In the genomic region with DNA sequence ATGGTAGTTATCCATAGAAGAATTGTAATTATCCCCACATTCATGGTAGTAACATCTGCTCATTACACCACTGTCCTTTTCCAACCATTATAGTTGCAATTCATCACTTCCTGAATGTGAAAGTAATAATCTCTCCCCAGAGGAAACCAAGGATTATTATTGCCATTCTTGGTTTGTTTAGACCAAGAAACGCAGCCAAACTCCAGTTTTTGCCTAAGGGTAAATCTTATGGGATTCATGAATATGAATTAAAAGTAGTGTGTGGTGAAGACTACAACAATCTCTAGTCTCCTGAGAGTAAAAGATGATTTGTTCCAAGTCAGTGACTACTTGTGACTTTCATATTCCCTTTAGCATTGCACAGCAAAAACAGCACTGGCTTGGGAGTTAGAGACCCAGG, we compare ENCODE assay signal across 15 cellular contexts.
A peak's percentile ranks its signal among the peaks of the same experiment; 100 is the strongest.
DNase-seq lines count a peak whose midpoint lies in the region; ATAC-seq and TF ChIP-seq lines count a peak whose summit lies in the region.
"Had no signal": no experiment of that assay in that cellular context is flagged by ENCODE, and none has a peak within 500 bp of the region (broad histone marks: within the 10 kb centered on the region; RNA-seq: fewer than 3 reads in every experiment).

No MANE protein-coding gene starts in this region.

- H3K4me3 ChIP-seq in ACC112 (ENCODE audit: low read depth, low read length), result peak overlapping the region; percentile 11; the same call in 1 of the 2 replicates
- no peak overlapping the region for H3K4me3 ChIP-seq in RWPE2 (ENCODE audit: severe bottlenecking)
- H3K4me3 ChIP-seq: GM23338, mucosa of descending colon, Peyer's patch, thoracic aorta had no signal

- no peaks in the 10 kb centered on the region for H3K9me3 ChIP-seq in RWPE2 (ENCODE audit: severe bottlenecking)
- H3K9me3 ChIP-seq: mucosa of descending colon, Peyer's patch, thoracic aorta had no signal

- DNase-seq in GM04503 (ENCODE audit: low read depth) (peak; percentile 77), RWPE2 (ENCODE audit: low spot score) (no peak), foreskin melanocyte (peak; percentile 85), HuH-7 (ENCODE audit: low spot score) (no peak), NCI-H1105 (lab: John Stamatoyannopoulos, UW) (no peak)
- DNase-seq: activated CD4-positive, alpha-beta T cell treated with anti-CD3 and anti-CD28 coated beads for 36 hours; CD4-positive, alpha-beta memory T cell; dermis blood vessel endothelial cell; mucosa of descending colon; Peyer's patch had no signal

- no peak for TF ChIP-seq CTCF in RWPE2 (IDR thresholded peaks at IDR 0.05; ENCODE audit: poor library complexity, severe bottlenecking)

- no peaks in the 10 kb centered on the region for H3K79me2 ChIP-seq in ACC112 (ENCODE audit: control insufficient read depth, insufficient read depth, low read length, unreplicated experiment)

- H3K27me3 ChIP-seq in ACC112 (ENCODE audit: insufficient read depth, low read length), result no peaks in the 10 kb centered on the region
- no peaks in the 10 kb centered on the region for H3K27me3 ChIP-seq in RWPE2 (ENCODE audit: insufficient read depth, poor library complexity, severe bottlenecking)
- H3K27me3 ChIP-seq: Peyer's patch had no signal

- peaks cover 56% of the 10 kb centered on the region for H3K4me1 ChIP-seq in ACC112 (ENCODE audit: control insufficient read depth, insufficient read depth, low read length, unreplicated experiment)
- peaks cover 39% of the 10 kb centered on the region for H3K4me1 ChIP-seq in RWPE2 (ENCODE audit: insufficient read depth, poor library complexity, severe bottlenecking)
- H3K4me1 ChIP-seq: Peyer's patch had no signal

- H2AFZ ChIP-seq in ACC112 (ENCODE audit: low read length, unreplicated experiment), result peak overlapping the region; percentile 21
- H2AFZ ChIP-seq: GM23338 had no signal

- peak overlapping the region; percentile 53 for H3K27ac ChIP-seq in ACC112 (ENCODE audit: low read depth, low read length)
- peak overlapping the region; percentile 99 for H3K27ac ChIP-seq in RWPE2 (ENCODE audit: poor library complexity, severe bottlenecking)
- H3K27ac ChIP-seq: Peyer's patch, thoracic aorta had no signal

- ATAC-seq in RWPE2 (ENCODE audit: low read depth) (no peak), GM18909 (IDR thresholded peaks at IDR 0.05; ENCODE audit: poor library complexity, unreplicated experiment) (no peak), HG03378 (IDR thresholded peaks at IDR 0.05; ENCODE audit: unreplicated experiment) (no peak)
- ATAC-seq: activated CD4-positive, alpha-beta T cell treated with anti-CD3 and anti-CD28 coated beads for 36 hours; GM23338; mucosa of descending colon had no signal

- H3K36me3 ChIP-seq in ACC112 (ENCODE audit: insufficient read depth, low read length), result 0 out of 2 replicates have a peak, but pooled peaks cover 8% of the 10 kb centered on the region
- H3K36me3 ChIP-seq in RWPE2 (ENCODE audit: low read depth), result no peaks in the 10 kb centered on the region
- H3K36me3 ChIP-seq: Peyer's patch, thoracic aorta had no signal

Comparison
In these comparisons a context has a peak if more than half of its experiments do, and no peak if none do; other contexts are left out.
1. DNase-seq: peak in GM04503 (single experiment) and foreskin melanocyte (single experiment); none in RWPE2 (single experiment), HuH-7 (single experiment) and NCI-H1105 (single experiment).